ENCODE assay signal across 8 cellular contexts in genomic region chr2:43131051-43131889, GRCh38.
DNase-seq lines count a peak whose midpoint lies in the region; ATAC-seq and TF ChIP-seq lines count a peak whose summit lies in the region.

No MANE protein-coding gene starts in this region.

- peaks cover 93% of the 10 kb centered on the region for H3K4me1 Mint-ChIP-seq in activated B cell treated with CpG ODN at 0.5 μM for 24 hours

- no peaks in the 10 kb centered on the region for H3K36me3 ChIP-seq in BLaER1

- H3K27ac Mint-ChIP-seq in activated B cell treated with CpG ODN at 0.5 μM for 24 hours, result peak overlapping the region; percentile 92

- peaks cover 100% of the 10 kb centered on the region for H3K4me1 ChIP-seq in BLaER1

- H3K36me3 Mint-ChIP-seq in activated B cell treated with CpG ODN at 0.5 μM for 24 hours (ENCODE audit: low read depth), result no peaks in the 10 kb centered on the region

- intact Hi-C loops in activated B cell treated with CpG ODN at 0.5 μM for 24 hours (cut with micrococcal nuclease), result loop anchor here (1.0 to 10.0 kb wide), 11 partner anchors 24 to 353 kb away; no protein-coding TSS in a partner anchor
- intact Hi-C loops in left colon (cut with DNase I, micrococcal nuclease), result loop anchor here (10.0 kb wide), 2 partner anchors 84 to 94 kb away; partner anchors contain the start of gene ZFP36L2 (in 1 of the 2)

- POLR2A ChIA-PET in activated B cell treated with CpG ODN at 0.5 μM for 24 hours (lab: Charles Lee), result interaction anchor here (0.9 to 13.4 kb wide), 7 partner anchors 25 to 353 kb away, joined by 3 to 561 read pairs (median 4); partner anchors contain the start of gene ZFP36L2

- TF ChIP-seq CTCF in LNCaP clone FGC (IDR thresholded peaks at IDR 0.05; ENCODE audit: control insufficient read depth, extremely low read depth, insufficient read depth) (0 out of 2 replicates have a peak, but pooled peaks have one; percentile 8), activated B cell treated with CpG ODN at 0.5 μM for 24 hours (IDR thresholded peaks at IDR 0.05) (no peak), cardiac fibroblast (IDR thresholded peaks at IDR 0.05; ENCODE audit: low read depth, low read length) (peak; percentile 29)

- peak overlapping the region; percentile 83 for H3K27ac ChIP-seq in BLaER1

- H4K20me1 ChIP-seq in BLaER1, result no peaks in the 10 kb centered on the region

- H3K9me3 ChIP-seq in BLaER1, result no peaks in the 10 kb centered on the region

- DNase-seq in LNCaP clone FGC (ENCODE audit: low read depth) (no peak), activated B cell treated with CpG ODN at 0.5 μM for 24 hours (peak; percentile 62), cardiac fibroblast (ENCODE audit: low read depth in 2 of 2) (peak; percentile 86 to 89), left colon (peak; percentile 86 to 97)
- DNase-seq in stimulated activated CD4-positive, alpha-beta T cell treated with anti-CD3 and anti-CD28 coated beads, Interleukin-4, amount 100 ng/mL, for 48 hours (ENCODE audit: low read depth in 2 of 2), result peak; percentile 55 to 66

- CTCF ChIA-PET in activated B cell treated with CpG ODN at 0.5 μM for 24 hours (lab: Charles Lee), result interaction anchor here (0.5 to 14.4 kb wide), 6 partner anchors 10 to 354 kb away, joined by 3 to 336 read pairs (median 5); partner anchors contain the start of gene ZFP36L2

- H3K4me3 Mint-ChIP-seq in activated B cell treated with CpG ODN at 0.5 μM for 24 hours, result peak overlapping the region; percentile 8

- TF ChIP-seq POLR2A in GM18505 (IDR thresholded peaks at IDR 0.05; ENCODE audit: borderline replicate concordance, extremely low read depth, insufficient read depth, insufficient read length), result no peak

- H3K27me3 ChIP-seq in BLaER1, result no peaks in the 10 kb centered on the region

- peak overlapping the region; percentile 93 for H3K4me2 ChIP-seq in BLaER1

- peak overlapping the region; percentile 46 for H3K4me3 ChIP-seq in BLaER1
- no peak overlapping the region for H3K4me3 ChIP-seq in LNCaP clone FGC (ENCODE audit: low read depth, low read length)
- no peak overlapping the region for H3K4me3 ChIP-seq in cardiac fibroblast (replicated peaks in 1 of 2; ENCODE audit: low read depth in 2 of 2, low read length in 2 of 2)

- H3K9ac ChIP-seq in BLaER1, result peak overlapping the region; percentile 39

- ATAC-seq in GM19452 (IDR thresholded peaks at IDR 0.05; ENCODE audit: unreplicated experiment) (peak; percentile 50), activated B cell treated with CpG ODN at 0.5 μM for 24 hours (ENCODE audit: low read depth) (peak; percentile 61), left colon (peak; percentile 67), GM18505 (IDR thresholded peaks at IDR 0.05; ENCODE audit: unreplicated experiment) (no peak)

- no peaks in the 10 kb centered on the region for H3K9me3 Mint-ChIP-seq in activated B cell treated with CpG ODN at 0.5 μM for 24 hours

- no peaks in the 10 kb centered on the region for H3K27me3 Mint-ChIP-seq in activated B cell treated with CpG ODN at 0.5 μM for 24 hours
